ENCODE assay signal across 33 cellular contexts in the genomic region with DNA sequence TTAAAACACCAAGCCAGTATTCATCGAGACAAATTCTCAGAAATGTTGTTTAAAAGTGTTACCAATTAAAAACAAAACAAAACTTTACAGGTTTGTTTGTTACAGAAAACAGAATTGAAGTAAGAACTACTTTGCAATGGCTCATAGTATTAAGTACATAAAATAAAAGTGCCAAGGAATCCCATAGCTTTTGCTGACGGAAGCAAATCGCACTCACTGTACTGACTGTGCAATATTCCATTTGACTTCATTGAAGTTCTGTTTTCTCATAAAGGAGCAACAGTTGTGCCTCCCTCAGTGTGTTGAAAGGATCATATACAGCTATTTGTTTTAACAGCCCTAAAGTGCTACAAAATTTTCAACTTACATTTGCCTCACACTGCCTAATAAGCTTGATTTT.
DNase-seq lines count a peak whose midpoint lies in the region; ATAC-seq, FAIRE-seq and TF ChIP-seq lines count a peak whose summit lies in the region.
"Had no signal": no experiment of that assay in that cellular context is flagged by ENCODE, and none has a peak within 500 bp of the region (broad histone marks: within the 10 kb centered on the region; RNA-seq: fewer than 3 reads in every experiment).

No MANE protein-coding gene starts in this region.

- ATAC-seq in HepG2 (no peak), right lobe of liver (no peak), A549 (no peak), IMR-90 (ENCODE audit: low read depth) (no peak), K562 (no peak), GM21528 (IDR thresholded peaks at IDR 0.05; ENCODE audit: low FRiP score, unreplicated experiment) (no peak)
- ATAC-seq: CD8-positive, alpha-beta T cell had no signal

- no peak overlapping the region for H4K5ac ChIP-seq in IMR-90 (ENCODE audit: low read depth, low read length)

- WGBS in HepG2 (ENCODE audit: low lambda C conversion rate) = 16% methylated on average over 3 of the region's 3 CpGs
- WGBS in right lobe of liver (ENCODE audit: insufficient coverage, low coverage, low lambda C conversion rate, missing lambda C conversion rate) = 77% methylated on average over 3 of the region's 3 CpGs
- 74% methylated on average over 3 of the region's 3 CpGs for WGBS in A549 (ENCODE audit: missing lambda C conversion rate)
- WGBS in IMR-90 (ENCODE audit: extremely low coverage in 2 of 2, insufficient read length in 1 of 2), 2 experiments = no CpG with 5 or more reads among the region's 3 CpGs
- 33% methylated on average over 2 of the region's 3 CpGs for whole genome bisulfite sequencing in K562 (ENCODE audit: insufficient coverage, low coverage, missing lambda C conversion rate)

- dilution Hi-C loops in IMR-90 (cut with HindIII; ENCODE audit: low sequenced_read_pairs, unreplicated experiment) = no loop called here

- H4K91ac ChIP-seq in IMR-90 (ENCODE audit: insufficient read depth, low read depth, low read length) = no peak overlapping the region

- H3K4me3 ChIP-seq in HepG2 (replicated peaks in 1 of 3; ENCODE audit: insufficient read depth in 1 of 3, low read depth in 2 of 3, low read length in 3 of 3) (no peak overlapping the region), right lobe of liver (no peak overlapping the region), A549 (no peak overlapping the region), IMR-90 (ENCODE audit: insufficient read depth, low read depth, low read length) (no peak overlapping the region), K562 (no peak overlapping the region)
- H3K4me3 ChIP-seq: BLaER1; BLaER1 treated with 17β-estradiol and CSF1 and Interleukin-3, amounts not matched to agents 10 nM and 100 nM had no signal

- H3K4me1 ChIP-seq in HepG2 (ENCODE audit: insufficient read depth, low read length) (no peaks in the 10 kb centered on the region), right lobe of liver (no peaks in the 10 kb centered on the region), A549 (no peaks in the 10 kb centered on the region), IMR-90 (ENCODE audit: control insufficient read depth, insufficient read depth, low read length) (no peaks in the 10 kb centered on the region), K562 (replicated peaks in 1 of 2; ENCODE audit: control insufficient read depth in 2 of 2, insufficient read depth in 2 of 2, low read length in 2 of 2) (no peaks in the 10 kb centered on the region)
- H3K4me1 ChIP-seq: BE2C; BLaER1; BLaER1 treated with 17β-estradiol and CSF1 and Interleukin-3, amounts not matched to agents 10 nM and 100 nM had no signal

- H3K79me2 ChIP-seq in HepG2 (ENCODE audit: insufficient read depth, low read length) (no peaks in the 10 kb centered on the region), K562 (ENCODE audit: control insufficient read depth, insufficient read depth, low read length) (no peaks in the 10 kb centered on the region)

- H2BK20ac ChIP-seq in IMR-90 (ENCODE audit: low read depth, low read length) = no peak overlapping the region

- in situ Hi-C loops in HepG2 (cut with HindIII; ENCODE audit: extremely low pct_ligation_motif_present, low pct_unique_long_range_greater_than_20kb) = no loop called here
- in situ Hi-C loops in IMR-90 (cut with MboI; ENCODE audit: low sequenced_read_pairs) = no loop called here
- in situ Hi-C loops in K562 (cut with MboI) = no loop called here

- no peak for TF ChIP-seq RAD21 in HepG2 (CRISPR knock-in tag; IDR thresholded peaks at IDR 0.05)
- no peak for TF ChIP-seq RAD21 in A549 (conservative IDR thresholded peaks at IDR 0.05 in 1 of 2, IDR thresholded peaks at IDR 0.05 in 1 of 2)
- no peak for TF ChIP-seq RAD21 in IMR-90 (IDR thresholded peaks at IDR 0.05; ENCODE audit: low read length)
- TF ChIP-seq RAD21 in K562 (CRISPR knock-in tag; conservative IDR thresholded peaks at IDR 0.05 in 1 of 2, IDR thresholded peaks at IDR 0.05 in 1 of 2) = no peak

- H3K18ac ChIP-seq in IMR-90 (ENCODE audit: low read depth, low read length) = no peak overlapping the region

- POLR2A ChIA-PET in HepG2 (lab: Yijun Ruan, JAX) = no interaction called here
- POLR2A ChIA-PET in A549 (lab: Yijun Ruan, JAX) = no interaction called here
- POLR2A ChIA-PET in IMR-90 (lab: Charles Lee; ENCODE audit: unreplicated experiment) = no interaction called here
- POLR2A ChIA-PET in K562 (lab: Yijun Ruan, JAX) = no interaction called here

- no peak overlapping the region for H2BK5ac ChIP-seq in IMR-90 (ENCODE audit: low read depth, low read length, poor library complexity, severe bottlenecking)

- H3K9me1 ChIP-seq in IMR-90 (ENCODE audit: insufficient read depth, low read length) (no peaks in the 10 kb centered on the region), K562 (ENCODE audit: control insufficient read depth, insufficient read depth, low read length) (no peaks in the 10 kb centered on the region)

- no peak overlapping the region for H2AK9ac ChIP-seq in IMR-90 (replicated peaks; ENCODE audit: low read depth, low read length, poor library complexity)

- no peak overlapping the region for H2AFZ ChIP-seq in HepG2 (ENCODE audit: low read length)
- H2AFZ ChIP-seq in IMR-90 (replicated peaks; ENCODE audit: low read length, poor library complexity) = no peak overlapping the region
- H2AFZ ChIP-seq in K562 (ENCODE audit: low read depth, low read length) = no peak overlapping the region

- no peak overlapping the region for H2BK120ac ChIP-seq in IMR-90 (ENCODE audit: low read depth, low read length)

- H4K20me1 ChIP-seq in HepG2 (ENCODE audit: insufficient read depth, low read length) = no peaks in the 10 kb centered on the region
- no peaks in the 10 kb centered on the region for H4K20me1 ChIP-seq in IMR-90 (ENCODE audit: insufficient read depth, low read length)
- no peaks in the 10 kb centered on the region for H4K20me1 ChIP-seq in K562 (replicated peaks; ENCODE audit: control insufficient read depth, insufficient read depth, low read length)
- H4K20me1 ChIP-seq: BLaER1; BLaER1 treated with 17β-estradiol and CSF1 and Interleukin-3, amounts not matched to agents 10 nM and 100 nM had no signal

- no peaks in the 10 kb centered on the region for H3K9me3 ChIP-seq in HepG2 (ENCODE audit: low read length)
- H3K9me3 ChIP-seq in right lobe of liver = no peaks in the 10 kb centered on the region
- no peaks in the 10 kb centered on the region for H3K9me3 ChIP-seq in A549
- no peaks in the 10 kb centered on the region for H3K9me3 ChIP-seq in IMR-90 (ENCODE audit: control insufficient read depth, insufficient read depth, low read length)
- H3K9me3 ChIP-seq in K562 (replicated peaks; ENCODE audit: control insufficient read depth, insufficient read depth, low read depth, low read length) = no peaks in the 10 kb centered on the region
- H3K9me3 ChIP-seq: BE2C; BLaER1; BLaER1 treated with 17β-estradiol and CSF1 and Interleukin-3, amounts not matched to agents 10 nM and 100 nM; Caco-2 had no signal

- intact Hi-C loops in HepG2 (cut with micrococcal nuclease; ENCODE audit: unreplicated experiment) (no loop called here), right lobe of liver (cut with DNase I) (no loop called here), IMR-90 (cut with micrococcal nuclease) (no loop called here), K562 (cut with micrococcal nuclease) (no loop called here)

- no peak overlapping the region for H3K56ac ChIP-seq in IMR-90 (ENCODE audit: extremely low read depth, insufficient read depth, low read length)

- no peak overlapping the region for H2AK5ac ChIP-seq in IMR-90 (ENCODE audit: low read depth, low read length)

- H3K36me3 ChIP-seq in HepG2 (replicated peaks in 1 of 2; ENCODE audit: control insufficient read depth in 1 of 2, insufficient read depth in 2 of 2, low read length in 2 of 2) (no peaks in the 10 kb centered on the region), right lobe of liver (no peaks in the 10 kb centered on the region), IMR-90 (ENCODE audit: control insufficient read depth, insufficient read depth, low read length) (no peaks in the 10 kb centered on the region), K562 (ENCODE audit: control insufficient read depth, insufficient read depth, low read length) (no peaks in the 10 kb centered on the region)
- H3K36me3 ChIP-seq: BE2C; BLaER1; BLaER1 treated with 17β-estradiol and CSF1 and Interleukin-3, amounts not matched to agents 10 nM and 100 nM had no signal

- H3K4ac ChIP-seq in IMR-90 (ENCODE audit: low read depth, low read length) = no peak overlapping the region

- no peak overlapping the region for H4K8ac ChIP-seq in IMR-90 (ENCODE audit: low read depth in 2 of 2, low read length in 2 of 2)

- FAIRE-seq in HepG2 (lab: Jason Lieb, UNC) = no peak
- no peak for FAIRE-seq in A549 (lab: Jason Lieb, UNC)
- no peak for FAIRE-seq in K562 (lab: Jason Lieb, UNC)
- FAIRE-seq: A204.1 had no signal

- no peak overlapping the region for H3K9ac ChIP-seq in HepG2 (ENCODE audit: insufficient read depth, low read depth, low read length)
- H3K9ac ChIP-seq in IMR-90 (ENCODE audit: low read depth, low read length) = no peak overlapping the region
- no peak overlapping the region for H3K9ac ChIP-seq in K562 (ENCODE audit: insufficient read depth in 1 of 2, low read depth in 2 of 2, low read length in 2 of 2)
- H3K9ac ChIP-seq: BLaER1; BLaER1 treated with 17β-estradiol and CSF1 and Interleukin-3, amounts not matched to agents 10 nM and 100 nM had no signal

- no peak overlapping the region for H3K14ac ChIP-seq in IMR-90 (replicated peaks; ENCODE audit: low read depth, low read length)

- DNase-seq in HepG2 (ENCODE audit: low spot score) (no peak), right lobe of liver (no peak), A549 (ENCODE audit: low read depth in 1 of 2, low spot score in 1 of 2) (no peak), IMR-90 (no peak), K562 (ENCODE audit: extremely low read depth in 1 of 4, low spot score in 3 of 4) (no peak), cortex of kidney (lab: John Stamatoyannopoulos, UW) (no peak), erythroblast (lab: John Stamatoyannopoulos, UW) (no peak)
- DNase-seq: 8988T; ACHN; AML-193; BE2C; C1 segment of cervical spinal cord; Caco-2; Calu3; CD4-positive, alpha-beta memory T cell; CD4-positive, alpha-beta T cell; CD4-positive, CD25-positive, alpha-beta regulatory T cell; CD8-positive, alpha-beta memory T cell; CD8-positive, alpha-beta T cell; COR-L47; DMS 273 treated with DMSO at 0.1 percent for 48 hours; DMS153; DMS53; DMS79; DMS79 treated with DMSO at 0.1 percent for 48 hours; DND-41; EL had no signal

- no peaks in the 10 kb centered on the region for H3K79me1 ChIP-seq in IMR-90 (ENCODE audit: low read depth in 1 of 2, low read length in 2 of 2)

- H3K27ac ChIP-seq in HepG2 (ENCODE audit: extremely low read length, insufficient read depth, low read length) (no peak overlapping the region), right lobe of liver (no peak overlapping the region), A549 (no peak overlapping the region), IMR-90 (ENCODE audit: insufficient read depth, low read length) (no peak overlapping the region), K562 (ENCODE audit: extremely low read depth, low read depth, low read length) (no peak overlapping the region)
- H3K27ac ChIP-seq: 22Rv1; BLaER1; BLaER1 treated with 17β-estradiol and CSF1 and Interleukin-3, amounts not matched to agents 10 nM and 100 nM; C4-2B had no signal

- TF ChIP-seq POLR2A in HepG2 (IDR thresholded peaks at IDR 0.05; ENCODE audit: insufficient read depth in 1 of 2, low read depth in 2 of 2, low read length in 2 of 2) (no peak), right lobe of liver (IDR thresholded peaks at IDR 0.05) (no peak), A549 (IDR thresholded peaks at IDR 0.05; ENCODE audit: low read length) (no peak), IMR-90 (IDR thresholded peaks at IDR 0.05; ENCODE audit: low read depth, low read length) (no peak), K562 (conservative IDR thresholded peaks at IDR 0.05) (no peak), erythroblast (IDR thresholded peaks at IDR 0.05; ENCODE audit: low read length) (no peak)

- H3K27me3 ChIP-seq in HepG2 (ENCODE audit: control insufficient read depth in 1 of 2, insufficient read depth in 2 of 2, low read length in 2 of 2) (no peaks in the 10 kb centered on the region), right lobe of liver (no peaks in the 10 kb centered on the region), IMR-90 (ENCODE audit: control insufficient read depth, insufficient read depth, low read length) (no peaks in the 10 kb centered on the region), K562 (ENCODE audit: control insufficient read depth in 2 of 2, insufficient read depth in 2 of 2, low read length in 2 of 2) (no peaks in the 10 kb centered on the region)
- H3K27me3 ChIP-seq: BE2C; BLaER1; BLaER1 treated with 17β-estradiol and CSF1 and Interleukin-3, amounts not matched to agents 10 nM and 100 nM had no signal

- BruUV-seq in HepG2 (replicated peaks; lab: Mats Ljungman, UMichigan) (no TSS peak), IMR-90 (replicated peaks; lab: Mats Ljungman, UMichigan) (no TSS peak), K562 (replicated peaks; lab: Mats Ljungman, UMichigan) (no TSS peak)

- no peak for TF ChIP-seq EP300 in HepG2 (IDR thresholded peaks at IDR 0.05; ENCODE audit: low read depth in 2 of 2, low read length in 2 of 2)
- TF ChIP-seq EP300 in HepG2 (CRISPR knock-in tag; IDR thresholded peaks at IDR 0.05; ENCODE audit: borderline replicate concordance) = no peak
- TF ChIP-seq EP300 in A549 (IDR thresholded peaks at IDR 0.05) = no peak
- no peak for TF ChIP-seq EP300 in K562 (IDR thresholded peaks at IDR 0.05; ENCODE audit: low read length)

- H3K23ac ChIP-seq in IMR-90 (ENCODE audit: low read depth, low read length) = no peak overlapping the region

- CTCF ChIA-PET in HepG2 (lab: Yijun Ruan, JAX; ENCODE audit: low intra/inter-chr PET ratio, low total read pairs) = no interaction called here
- CTCF ChIA-PET in A549 (lab: Yijun Ruan, JAX) = no interaction called here
- CTCF ChIA-PET in IMR-90 (lab: Yijun Ruan, JAX) = interaction anchor here (0.6 kb wide), 2 partner anchors 15 to 724 kb away, joined by 3 to 4 read pairs; no protein-coding TSS in a partner anchor
- CTCF ChIA-PET in K562 (lab: Yijun Ruan, JAX; ENCODE audit: low intra/inter-chr PET ratio) = no interaction called here

- no peak overlapping the region for H2BK15ac ChIP-seq in IMR-90 (ENCODE audit: low read depth, low read length)

- TF ChIP-seq CTCF in HepG2 (CRISPR knock-in tag; IDR thresholded peaks at IDR 0.05) = no peak
- no peak for TF ChIP-seq CTCF in right lobe of liver (IDR thresholded peaks at IDR 0.05)
- no peak for TF ChIP-seq CTCF in A549 (IDR thresholded peaks at IDR 0.05)
- TF ChIP-seq CTCF in IMR-90 (conservative IDR thresholded peaks at IDR 0.05; ENCODE audit: low read depth, low read length) = no peak
- TF ChIP-seq CTCF in K562 (IDR thresholded peaks at IDR 0.05 in 2 of 3, conservative IDR thresholded peaks at IDR 0.05 in 1 of 3; ENCODE audit: insufficient read depth in 2 of 3, low read depth in 1 of 3, low read length in 3 of 3) = no peak

- H3K4me2 ChIP-seq in HepG2 (ENCODE audit: low read depth, low read length) (no peak overlapping the region), A549 (no peak overlapping the region), IMR-90 (ENCODE audit: low read depth, low read length) (no peak overlapping the region), K562 (ENCODE audit: insufficient read depth, low read length) (no peak overlapping the region)
- H3K4me2 ChIP-seq: BLaER1; BLaER1 treated with 17β-estradiol and CSF1 and Interleukin-3, amounts not matched to agents 10 nM and 100 nM had no signal
